In the genomic region with DNA sequence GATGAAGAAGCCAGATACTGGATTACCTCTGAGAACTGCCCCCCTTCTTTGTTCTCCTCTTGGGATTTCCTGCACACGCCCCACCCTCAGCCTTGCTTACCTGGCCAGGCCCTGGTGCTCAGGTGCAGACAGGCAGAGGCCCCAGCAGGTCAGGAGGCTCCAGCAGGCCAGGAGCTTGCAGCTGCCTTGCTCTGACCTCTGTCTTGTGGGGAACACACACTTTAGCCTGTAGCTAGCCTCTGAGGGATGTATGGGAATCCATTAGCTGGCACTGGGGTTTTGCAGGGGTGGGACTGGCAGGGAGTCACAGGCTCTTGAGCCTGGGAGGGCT, we compare ENCODE assay signal across 10 cellular contexts. TPM values are rescaled to one million over a fixed set of nuclear protein-coding genes. Genes with fewer than 3 reads are reported as not detected.
A peak's percentile ranks its signal among the peaks of the same experiment; 100 is the strongest.
DNase-seq lines count a peak whose midpoint lies in the region; ATAC-seq, FAIRE-seq and TF ChIP-seq lines count a peak whose summit lies in the region.
"Had no signal": no experiment of that assay in that cellular context is flagged by ENCODE, and none has a peak within 500 bp of the region (broad histone marks: within the 10 kb centered on the region; RNA-seq: fewer than 3 reads in every experiment).

No MANE protein-coding gene starts in this region.

- TF ChIP-seq CTCF in left ventricle myocardium inferior (IDR thresholded peaks at IDR 0.05; ENCODE audit: borderline replicate concordance): no peak

- no peaks in the 10 kb centered on the region for H3K9me3 Mint-ChIP-seq in central memory CD8-positive, alpha-beta T cell

- DNase-seq in left ventricle myocardium inferior (no peak), Right ventricle myocardium superior (no peak), urothelium cell line (ENCODE audit: low spot score) (no peak), CD1c-positive myeloid dendritic cell (ENCODE audit: extremely low spot score) (no peak)
- DNase-seq in central memory CD8-positive, alpha-beta T cell (ENCODE audit: low spot score in 2 of 2): no peak
- DNase-seq in stimulated activated CD4-positive, alpha-beta T cell treated with anti-CD3 and anti-CD28 coated beads, Interleukin-15, amount 100 ng/mL, for 24 hours: no peak
- DNase-seq: activated gamma-delta T cell, SIG-M5 had no signal

- H3K4me3 ChIP-seq in left ventricle myocardium inferior (peak overlapping the region; percentile 81), mucosa of rectum (ENCODE audit: low read length in 2 of 2) (peak overlapping the region; percentile 67 to 87)

- intact Hi-C loops in left ventricle myocardium inferior (cut with micrococcal nuclease) (loop anchor here (10.0 kb wide), 1 partner anchor 70 kb away; no protein-coding TSS in a partner anchor), Right ventricle myocardium superior (cut with DNase I) (loop anchor here (5.0 kb wide), 3 partner anchors 58 to 148 kb away; no protein-coding TSS in a partner anchor)

- peak overlapping the region; percentile 64 for H3K4me3 Mint-ChIP-seq in central memory CD8-positive, alpha-beta T cell

- ATAC-seq in Right ventricle myocardium superior (ENCODE audit: poor library complexity) (no peak), HG02678 (IDR thresholded peaks at IDR 0.05; ENCODE audit: unreplicated experiment) (no peak)
- ATAC-seq in central memory CD8-positive, alpha-beta T cell (replicated peaks; ENCODE audit: extremely low read depth, poor library complexity, severe bottlenecking): no peak

- H3K27ac ChIP-seq in left ventricle myocardium inferior (replicated peaks) (peak overlapping the region; percentile 94), mucosa of rectum (ENCODE audit: low read depth in 2 of 2, low read length in 2 of 2) (peak overlapping the region; percentile 20 to 35)

- peak overlapping the region in 1 of 2 donors; percentile 75 for H3K9ac ChIP-seq in mucosa of rectum (ENCODE audit: low read depth in 1 of 2, low read length in 2 of 2)

- H3K9me3 ChIP-seq in left ventricle myocardium inferior (replicated peaks) (no peaks in the 10 kb centered on the region), mucosa of rectum (ENCODE audit: control insufficient read depth in 2 of 2, low read length in 2 of 2) (no peaks in the 10 kb centered on the region)

- peak; percentile 67 for FAIRE-seq in urothelium cell line (lab: Jason Lieb, UNC)

- H3K4me1 Mint-ChIP-seq in central memory CD8-positive, alpha-beta T cell: peaks cover 22% of the 10 kb centered on the region

- H3K4me1 ChIP-seq in left ventricle myocardium inferior: peaks cover 79% of the 10 kb centered on the region
- H3K4me1 ChIP-seq in mucosa of rectum (ENCODE audit: control insufficient read depth in 2 of 2, insufficient read depth in 2 of 2, low read length in 2 of 2): peaks cover 34 to 41% of the 10 kb centered on the region in 2 donors

- H3K27ac Mint-ChIP-seq in central memory CD8-positive, alpha-beta T cell (ENCODE audit: low read depth): no peak overlapping the region

- H3K36me3 Mint-ChIP-seq in central memory CD8-positive, alpha-beta T cell (ENCODE audit: insufficient read depth): peaks cover 2% of the 10 kb centered on the region

- H3K27me3 ChIP-seq in left ventricle myocardium inferior (ENCODE audit: low read depth) (no peaks in the 10 kb centered on the region), mucosa of rectum (ENCODE audit: control insufficient read depth in 2 of 2, insufficient read depth in 2 of 2, low read length in 2 of 2) (no peaks in the 10 kb centered on the region)

- H3K36me3 ChIP-seq in left ventricle myocardium inferior (no peaks in the 10 kb centered on the region), mucosa of rectum (ENCODE audit: control insufficient read depth in 2 of 2, insufficient read depth in 2 of 2, low read length in 2 of 2) (no peaks in the 10 kb centered on the region)

- peaks cover 33% of the 10 kb centered on the region for H3K27me3 Mint-ChIP-seq in central memory CD8-positive, alpha-beta T cell

RNA-seq across cellular contexts. Expression of a gene that starts 2.7 kb away (rescaled TPM):
- 20.3 TPM for total RNA-seq in left ventricle myocardium inferior
- 14.1 TPM for total RNA-seq in Right ventricle myocardium superior
